8 cellular contexts compared by ENCODE assay signal in the genomic region with DNA sequence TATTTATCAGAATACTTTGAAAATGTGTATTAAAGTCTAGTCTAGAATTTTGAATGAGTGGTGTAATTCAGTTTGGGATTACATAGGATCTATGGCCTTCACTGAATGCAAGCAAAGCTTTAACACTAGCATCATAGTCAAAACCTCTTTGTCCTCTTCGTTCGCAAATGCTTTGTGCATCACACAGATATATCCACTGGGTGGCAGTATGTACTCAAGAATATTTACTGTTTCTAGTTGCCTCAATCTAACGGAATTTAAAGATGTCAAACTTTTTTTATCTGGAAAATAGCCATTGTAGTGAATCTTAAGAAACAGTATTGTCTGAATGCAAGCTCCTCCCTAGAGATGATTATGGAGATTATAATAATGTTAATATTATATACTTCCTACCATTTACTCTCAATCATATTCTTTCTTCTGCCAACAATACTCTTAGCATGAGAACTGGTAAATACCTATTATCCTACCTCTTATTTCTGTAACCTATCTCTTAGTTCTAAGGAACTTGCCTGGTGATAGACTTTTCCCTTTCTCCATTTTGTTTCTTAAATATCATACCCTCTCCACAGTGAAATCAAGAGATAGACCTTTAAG. TPM values are rescaled to one million over a fixed set of nuclear protein-coding genes. Genes with fewer than 3 reads are reported as not detected.
DNase-seq lines count a peak whose midpoint lies in the region; ATAC-seq, FAIRE-seq and TF ChIP-seq lines count a peak whose summit lies in the region.

No MANE protein-coding gene starts in this region.

- no peak overlapping the region for H3K27ac ChIP-seq in neural cell (ENCODE audit: low read length)

- intact Hi-C loops in CD14-positive monocyte (cut with micrococcal nuclease): loop anchor here (5.0 kb wide), 2 partner anchors 532 to 567 kb away; no protein-coding TSS in a partner anchor

- no peak overlapping the region for H3K4me2 ChIP-seq in neural cell (ENCODE audit: low read length)

- TF ChIP-seq RAD21 in neural cell (conservative IDR thresholded peaks at IDR 0.05): peak; percentile 97

- H3K4me3 ChIP-seq in WI38 (ENCODE audit: low read depth, low read length) (no peak overlapping the region), fibroblast of pulmonary artery (replicated peaks; ENCODE audit: low read depth, low read length) (no peak overlapping the region), neural cell (ENCODE audit: low read length) (no peak overlapping the region)

- no peaks in the 10 kb centered on the region for H3K27me3 ChIP-seq in neural cell (ENCODE audit: insufficient read depth, low read depth, low read length)

- H3K9me2 ChIP-seq in neural cell (ENCODE audit: insufficient read depth, low read length): no peaks in the 10 kb centered on the region

- H3K9ac ChIP-seq in neural cell (ENCODE audit: low read length): no peak overlapping the region

- TF ChIP-seq CTCF in CD14-positive monocyte (IDR thresholded peaks at IDR 0.05) (peak; percentile 81), WI38 (IDR thresholded peaks at IDR 0.05; ENCODE audit: low read depth, low read length) (peak; percentile 15; the same call in 1 of the 2 replicates), fibroblast of pulmonary artery (IDR thresholded peaks at IDR 0.05; ENCODE audit: low read length, missing control alignments) (peak; percentile 70), neural cell (IDR thresholded peaks at IDR 0.05; ENCODE audit: poor library complexity, severe bottlenecking) (peak; percentile 92)

- no peaks in the 10 kb centered on the region for H3K36me3 ChIP-seq in neural cell (ENCODE audit: insufficient read depth, low read length)

- no peaks in the 10 kb centered on the region for H3F3A ChIP-seq in neural cell (ENCODE audit: insufficient read depth, low read length, poor library complexity, severe bottlenecking)

- peaks cover 0 to 2% of the 10 kb centered on the region in 2 donors for H3K36me3 Mint-ChIP-seq in CD14-positive monocyte

- no peak overlapping the region for H2AFZ ChIP-seq in neural cell (ENCODE audit: low read depth, low read length)

- ATAC-seq in GM18858 (IDR thresholded peaks at IDR 0.05; ENCODE audit: unreplicated experiment): no peak
- ATAC-seq in HG03139 (IDR thresholded peaks at IDR 0.05; ENCODE audit: unreplicated experiment): no peak

- FAIRE-seq in GM18507 (lab: Jason Lieb, UNC): peak; percentile 89

- no peaks in the 10 kb centered on the region for H3K9me3 ChIP-seq in neural cell (ENCODE audit: low read length)

- H3K4me3 Mint-ChIP-seq in CD14-positive monocyte: peak overlapping the region in 1 of 2 donors; percentile 21

- H3K79me2 ChIP-seq in neural cell (replicated peaks; ENCODE audit: insufficient read depth, low read length): no peaks in the 10 kb centered on the region

- H3K4me1 Mint-ChIP-seq in CD14-positive monocyte: peaks cover 2% of the 10 kb centered on the region

- H3K27me3 Mint-ChIP-seq in CD14-positive monocyte (ENCODE audit: low read depth in 3 of 3): peaks cover 30 to 37% (median 32%) of the 10 kb centered on the region in 3 donors

- no peaks in the 10 kb centered on the region for H4K20me1 ChIP-seq in neural cell (ENCODE audit: insufficient read depth)

- DNase-seq in CD14-positive monocyte (ENCODE audit: low spot score): no peak
- DNase-seq in GM18507 (ENCODE audit: extremely low spot score, insufficient read length, low read depth): peak; percentile 7
- DNase-seq in NCI-H2107 treated with DMSO at 0.1 percent for 48 hours (lab: John Stamatoyannopoulos, UW; ENCODE audit: unreplicated experiment): peak; percentile 69
- peak; percentile 86 for DNase-seq in fibroblast of pulmonary artery (ENCODE audit: low read depth)

- TF ChIP-seq EP300 in neural cell (conservative IDR thresholded peaks at IDR 0.05; ENCODE audit: poor library complexity, severe bottlenecking): no peak

- H3K27ac Mint-ChIP-seq in CD14-positive monocyte: no peak overlapping the region

- peaks cover 0 to under 1% (median 0%) of the 10 kb centered on the region in 7 donors for H3K9me3 Mint-ChIP-seq in CD14-positive monocyte

TF ChIP-seq in neural cell, 6 proteins besides CTCF, POLR2A, EP300 and RAD21:
- TF ChIP-seq, protein P1, sequence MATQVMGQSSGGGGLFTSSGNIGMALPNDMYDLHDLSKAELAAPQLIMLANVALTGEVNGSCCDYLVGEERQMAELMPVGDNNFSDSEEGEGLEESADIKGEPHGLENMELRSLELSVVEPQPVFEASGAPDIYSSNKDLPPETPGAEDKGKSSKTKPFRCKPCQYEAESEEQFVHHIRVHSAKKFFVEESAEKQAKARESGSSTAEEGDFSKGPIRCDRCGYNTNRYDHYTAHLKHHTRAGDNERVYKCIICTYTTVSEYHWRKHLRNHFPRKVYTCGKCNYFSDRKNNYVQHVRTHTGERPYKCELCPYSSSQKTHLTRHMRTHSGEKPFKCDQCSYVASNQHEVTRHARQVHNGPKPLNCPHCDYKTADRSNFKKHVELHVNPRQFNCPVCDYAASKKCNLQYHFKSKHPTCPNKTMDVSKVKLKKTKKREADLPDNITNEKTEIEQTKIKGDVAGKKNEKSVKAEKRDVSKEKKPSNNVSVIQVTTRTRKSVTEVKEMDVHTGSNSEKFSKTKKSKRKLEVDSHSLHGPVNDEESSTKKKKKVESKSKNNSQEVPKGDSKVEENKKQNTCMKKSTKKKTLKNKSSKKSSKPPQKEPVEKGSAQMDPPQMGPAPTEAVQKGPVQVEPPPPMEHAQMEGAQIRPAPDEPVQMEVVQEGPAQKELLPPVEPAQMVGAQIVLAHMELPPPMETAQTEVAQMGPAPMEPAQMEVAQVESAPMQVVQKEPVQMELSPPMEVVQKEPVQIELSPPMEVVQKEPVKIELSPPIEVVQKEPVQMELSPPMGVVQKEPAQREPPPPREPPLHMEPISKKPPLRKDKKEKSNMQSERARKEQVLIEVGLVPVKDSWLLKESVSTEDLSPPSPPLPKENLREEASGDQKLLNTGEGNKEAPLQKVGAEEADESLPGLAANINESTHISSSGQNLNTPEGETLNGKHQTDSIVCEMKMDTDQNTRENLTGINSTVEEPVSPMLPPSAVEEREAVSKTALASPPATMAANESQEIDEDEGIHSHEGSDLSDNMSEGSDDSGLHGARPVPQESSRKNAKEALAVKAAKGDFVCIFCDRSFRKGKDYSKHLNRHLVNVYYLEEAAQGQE (IDR thresholded peaks at IDR 0.05; ENCODE audit: borderline replicate concordance): no peak
- TF ChIP-seq MXI1 (conservative IDR thresholded peaks at IDR 0.05; ENCODE audit: poor library complexity, severe bottlenecking) (no peak), SMC3 (conservative IDR thresholded peaks at IDR 0.05; ENCODE audit: poor library complexity) (peak; percentile 95), TAF1 (IDR thresholded peaks at IDR 0.05; ENCODE audit: low read depth) (no peak)

RNA-seq across cellular contexts. Expression of a gene that starts 25.8 kb away (rescaled TPM):
- polyA plus RNA-seq in CD14-positive monocyte: 1 to 10 TPM; 2.6 to 7.7 TPM
- 2.2 and 2.5 TPM in 2 replicates for polyA plus RNA-seq in neural cell
- polyA minus RNA-seq in neural cell: 1.7 and 2.0 TPM in 2 replicates

RNA-seq across cellular contexts. Expression of a gene that starts 26.0 kb away (rescaled TPM):
- polyA plus RNA-seq in CD14-positive monocyte (1 to 10 TPM in 1 of 2 donors, under 1 TPM in 1; 0.52 to 8.0 TPM), neural cell (0.14 and 0.79 TPM in 2 replicates)
- 3.4 and 4.4 TPM in 2 replicates for polyA minus RNA-seq in neural cell

Comparison
In these comparisons a context has a peak if more than half of its experiments do, and no peak if none do; other contexts are left out.
1. CTCF ChIP-seq: peak in every context shown above with its lines; median percentile 92 in neural cell; 81 in CD14-positive monocyte; 70 in fibroblast of pulmonary artery; 15 in WI38.